In genomic region chr7:75905785-75906604, GRCh38 we compare ENCODE assay signal across 10 cellular contexts. TPM values are rescaled to one million over a fixed set of nuclear protein-coding genes. Genes with fewer than 3 reads are reported as not detected.
DNase-seq lines count a peak whose midpoint lies in the region; ATAC-seq and TF ChIP-seq lines count a peak whose summit lies in the region.
"Had no signal": no experiment of that assay in that cellular context is flagged by ENCODE, and none has a peak within 500 bp of the region (broad histone marks: within the 10 kb centered on the region; RNA-seq: fewer than 3 reads in every experiment).

No MANE protein-coding gene starts in this region.

- no peaks in the 10 kb centered on the region for H3K36me3 Mint-ChIP-seq in activated naive CD4-positive, alpha-beta T cell treated with anti-CD3 and anti-CD28 coated beads, Interleukin-2, amount 10 ng/mL, durations not matched to agents 7 days and 5 days

- H3K4me3 Mint-ChIP-seq in activated naive CD4-positive, alpha-beta T cell treated with anti-CD3 and anti-CD28 coated beads, Interleukin-2, amount 10 ng/mL, durations not matched to agents 7 days and 5 days: no peak overlapping the region

- H3K4me3 ChIP-seq in fibroblast of villous mesenchyme (ENCODE audit: low read depth, low read length) (no peak overlapping the region), neutrophil (ENCODE audit: low read depth in 1 of 2, low read length in 1 of 2) (peak overlapping the region; percentile 24 to 35)
- H3K4me3 ChIP-seq: SJSA1 had no signal

- peaks cover 1% of the 10 kb centered on the region for H3K27me3 ChIP-seq in neutrophil
- H3K27me3 ChIP-seq: SJSA1 had no signal

- CTCF ChIA-PET in GM10248 (lab: Yijun Ruan, JAX): interaction anchor here (1.2 to 1.5 kb wide), 2 partner anchors 20 to 39 kb away, joined by 3 read pairs; no protein-coding TSS in a partner anchor
- CTCF ChIA-PET in activated naive CD4-positive, alpha-beta T cell treated with anti-CD3 and anti-CD28 coated beads, Interleukin-2, amount 10 ng/mL, durations not matched to agents 7 days and 5 days (lab: Charles Lee): no interaction called here

- H3K27ac ChIP-seq in neutrophil: peak overlapping the region; percentile 66
- H3K27ac ChIP-seq: 22Rv1, SJSA1 had no signal

- TF ChIP-seq CTCF in fibroblast of villous mesenchyme (IDR thresholded peaks at IDR 0.05; ENCODE audit: insufficient read depth, low read depth, low read length) (no peak), neutrophil (IDR thresholded peaks at IDR 0.05) (no peak), GM10248 (IDR thresholded peaks at IDR 0.05; ENCODE audit: control extremely low read depth, extremely low read depth, low read depth, missing control alignments) (no peak)

- peaks cover 8% of the 10 kb centered on the region for H3K4me1 Mint-ChIP-seq in activated naive CD4-positive, alpha-beta T cell treated with anti-CD3 and anti-CD28 coated beads, Interleukin-2, amount 10 ng/mL, durations not matched to agents 7 days and 5 days

- peaks cover 11% of the 10 kb centered on the region in 2 experiments for H3K4me1 ChIP-seq in neutrophil (ENCODE audit: control insufficient read depth in 1 of 2, insufficient read depth in 1 of 2, low read depth in 1 of 2, low read length in 1 of 2)
- H3K4me1 ChIP-seq: SJSA1 had no signal

- no peaks in the 10 kb centered on the region for H3K36me3 ChIP-seq in neutrophil
- H3K36me3 ChIP-seq: SJSA1 had no signal

- peaks cover 51% of the 10 kb centered on the region for H3K27me3 Mint-ChIP-seq in activated naive CD4-positive, alpha-beta T cell treated with anti-CD3 and anti-CD28 coated beads, Interleukin-2, amount 10 ng/mL, durations not matched to agents 7 days and 5 days

- H3K27ac Mint-ChIP-seq in activated naive CD4-positive, alpha-beta T cell treated with anti-CD3 and anti-CD28 coated beads, Interleukin-2, amount 10 ng/mL, durations not matched to agents 7 days and 5 days: no peak overlapping the region

- H3K9me3 ChIP-seq in neutrophil: no peaks in the 10 kb centered on the region
- H3K9me3 ChIP-seq: SJSA1 had no signal

- no peaks in the 10 kb centered on the region for H3K9me3 Mint-ChIP-seq in activated naive CD4-positive, alpha-beta T cell treated with anti-CD3 and anti-CD28 coated beads, Interleukin-2, amount 10 ng/mL, durations not matched to agents 7 days and 5 days

- no peak for ATAC-seq in HG03378 (IDR thresholded peaks at IDR 0.05; ENCODE audit: unreplicated experiment)

- peak; percentile 53 for DNase-seq in DMS 273 (lab: John Stamatoyannopoulos, UW; ENCODE audit: unreplicated experiment)
- no peak for DNase-seq in DMS 273 treated with DMSO at 0.1 percent for 48 hours (lab: John Stamatoyannopoulos, UW)
- peak; percentile 50 for DNase-seq in RPMI7951 (ENCODE audit: low read depth)
- peak; percentile 83 for DNase-seq in fibroblast of villous mesenchyme (ENCODE audit: low read depth)
- no peak for DNase-seq in GM10248 (ENCODE audit: extremely low spot score)
- no peak for DNase-seq in activated naive CD4-positive, alpha-beta T cell treated with anti-CD3 and anti-CD28 coated beads, Interleukin-2, amount 10 ng/mL, durations not matched to agents 7 days and 5 days

- POLR2A ChIA-PET in GM10248 (lab: Yijun Ruan, JAX): no interaction called here

RNA-seq across cellular contexts. Expression of gene POR, which starts 9.0 kb away (rescaled TPM):
- 33.3 and 34.8 TPM in 2 replicates for total RNA-seq in RPMI7951 (2014; rRNA removed; shearing (Covaris generic))
- 77.0 and 90.7 TPM in 2 replicates for total RNA-seq in fibroblast of villous mesenchyme

RNA-seq across cellular contexts. Expression of gene RHBDD2, which starts 27.2 kb away (rescaled TPM):
- total RNA-seq in RPMI7951 (2014; rRNA removed; shearing (Covaris generic)): 49.7 and 60.3 TPM in 2 replicates
- 20.7 and 26.1 TPM in 2 replicates for total RNA-seq in fibroblast of villous mesenchyme

Comparison
In these comparisons a context has a peak if more than half of its experiments do, and no peak if none do; other contexts are left out.
1. DNase-seq: peak in DMS 273 (single experiment), RPMI7951 (single experiment) and fibroblast of villous mesenchyme (single experiment); none in DMS 273 treated with DMSO at 0.1 percent for 48 hours (single experiment), GM10248 (single experiment) and activated naive CD4-positive, alpha-beta T cell treated with anti-CD3 and anti-CD28 coated beads, Interleukin-2, amount 10 ng/mL, durations not matched to agents 7 days and 5 days (single experiment).